ENCODE assay signal across 13 cellular contexts in the genomic region with DNA sequence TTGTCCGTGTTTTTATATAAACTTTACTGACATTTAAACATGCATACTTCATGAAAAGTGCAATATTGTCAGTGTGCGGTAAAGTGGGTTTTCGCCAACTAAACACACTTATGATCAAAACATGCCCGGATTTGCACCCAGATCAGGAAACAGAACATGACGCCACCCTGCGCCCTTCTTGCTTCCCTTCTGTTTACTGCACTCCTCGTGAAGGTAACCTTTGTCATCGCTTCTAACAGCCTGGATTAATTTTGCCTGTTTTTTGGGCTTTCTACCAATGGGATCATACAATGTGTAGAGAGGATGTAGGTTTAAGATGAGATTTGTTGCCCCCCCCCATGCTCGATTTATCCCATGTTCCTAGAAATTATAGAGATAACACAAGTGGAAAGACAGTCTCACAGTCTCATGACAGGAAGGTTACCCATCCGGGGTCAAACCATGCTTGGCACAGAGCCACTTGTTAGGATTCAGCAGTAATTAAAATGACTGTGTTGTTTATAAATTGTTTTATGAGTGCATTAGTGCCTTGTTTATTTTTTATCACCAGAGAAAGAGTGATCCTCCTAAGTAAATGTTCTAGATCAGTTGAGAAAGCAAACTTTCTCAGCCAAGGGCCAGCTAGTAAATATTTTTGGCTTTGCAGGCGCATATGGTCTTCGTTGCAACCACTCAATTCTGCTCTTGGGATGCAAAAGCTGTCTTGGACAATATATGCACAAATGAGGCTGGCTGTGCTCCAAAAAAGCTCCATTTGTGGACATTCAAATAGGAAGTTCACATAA.
A peak's percentile ranks its signal among the peaks of the same experiment; 100 is the strongest.
DNase-seq lines count a peak whose midpoint lies in the region; ATAC-seq and TF ChIP-seq lines count a peak whose summit lies in the region.
"Had no signal": no experiment of that assay in that cellular context is flagged by ENCODE, and none has a peak within 500 bp of the region (broad histone marks: within the 10 kb centered on the region; RNA-seq: fewer than 3 reads in every experiment).

No MANE protein-coding gene starts in this region.

- no peaks in the 10 kb centered on the region for H3K9me3 ChIP-seq in adrenal gland (replicated peaks in 1 of 3)
- H3K9me3 ChIP-seq in testis, result no peaks in the 10 kb centered on the region

- peaks cover 0 to 26% of the 10 kb centered on the region in 2 donors for H3K4me1 ChIP-seq in adrenal gland (replicated peaks in 1 of 2)
- H3K4me1 ChIP-seq in testis, result peaks cover 17% of the 10 kb centered on the region

- H3K27ac ChIP-seq in adrenal gland, result peak overlapping the region in 3 of 5 donors; percentile 21 to 83 (median 50)
- peak overlapping the region; percentile 22 to 53 for H3K27ac ChIP-seq in testis
- no peak overlapping the region for H3K27ac ChIP-seq in RWPE1
- H3K27ac ChIP-seq: BLaER1 treated with 17β-estradiol and CSF1 and Interleukin-3, amounts not matched to agents 10 nM and 100 nM had no signal

- TF ChIP-seq CTCF in adrenal gland (IDR thresholded peaks at IDR 0.05) (no peak), testis (IDR thresholded peaks at IDR 0.05) (no peak), RWPE1 (conservative IDR thresholded peaks at IDR 0.05; ENCODE audit: low read depth) (no peak)

- H3K4me3 ChIP-seq in adrenal gland (no peak overlapping the region), testis (no peak overlapping the region)
- H3K4me3 ChIP-seq: BLaER1 treated with 17β-estradiol and CSF1 and Interleukin-3, amounts not matched to agents 10 nM and 100 nM; GM12878 had no signal

- CTCF ChIA-PET in RWPE1 (lab: Yijun Ruan, JAX), result interaction anchor here (0.8 kb wide), 1 partner anchor 168 kb away, joined by 6 read pairs; no protein-coding TSS in a partner anchor

- DNase-seq in activated CD8-positive, alpha-beta memory T cell treated with anti-CD3 and anti-CD28 coated beads, Interleukin-2, amount 50 U/mL, for 48 hours, result peak; percentile 18
- DNase-seq in activated CD8-positive, alpha-beta memory T cell treated with anti-CD3 and anti-CD28 coated beads for 24 hours, result no peak
- DNase-seq in adrenal gland (peak; percentile 55 to 81 (median 61)), hepatic stellate cell (ENCODE audit: low spot score) (peak; percentile 24), testis (peak; percentile 67), RWPE1 (ENCODE audit: low spot score) (no peak)
- DNase-seq in central memory CD4-positive, alpha-beta T cell, result no peak
- DNase-seq: activated CD4-positive, alpha-beta T cell treated with anti-CD3 and anti-CD28 coated beads, Interleukin-2, amount 50 U/mL, for 48 hours; NCI-H187 treated with DMSO at 0.1 percent for 48 hours; SHP77 treated with DMSO at 0.1 percent for 48 hours had no signal

- WGBS in adrenal gland, 4 donors, result 48 to 54% (median 49%) methylated on average over 12 of the region's 12 CpGs
- WGBS in testis, 2 donors, result 47% methylated on average over 12 of the region's 12 CpGs

- POLR2A ChIA-PET in RWPE1 (lab: Yijun Ruan, JAX; ENCODE audit: low non-redundant PET), result no interaction called here

- H3K36me3 ChIP-seq in adrenal gland (replicated peaks in 1 of 2), result no peaks in the 10 kb centered on the region
- no peaks in the 10 kb centered on the region for H3K36me3 ChIP-seq in testis (ENCODE audit: low read depth, missing control alignments)

- intact Hi-C loops in adrenal gland (cut with DNase I), result no loop called here
- intact Hi-C loops in testis (cut with DNase I; ENCODE audit: low total_unique reads), result no loop called here

- TF ChIP-seq POLR2A in adrenal gland (IDR thresholded peaks at IDR 0.05) (no peak), testis (IDR thresholded peaks at IDR 0.05) (no peak)

- H3K27me3 ChIP-seq in adrenal gland (no peaks in the 10 kb centered on the region), testis (no peaks in the 10 kb centered on the region)
- H3K27me3 ChIP-seq: BLaER1 treated with 17β-estradiol and CSF1 and Interleukin-3, amounts not matched to agents 10 nM and 100 nM had no signal

- ATAC-seq in HG03039 (IDR thresholded peaks at IDR 0.05; ENCODE audit: unreplicated experiment), result no peak
- ATAC-seq: GM12878 had no signal

Comparison
In these comparisons a context has a peak if more than half of its experiments do, and no peak if none do; other contexts are left out.
1. DNase-seq: peak in activated CD8-positive, alpha-beta memory T cell treated with anti-CD3 and anti-CD28 coated beads, Interleukin-2, amount 50 U/mL, for 48 hours (single experiment), adrenal gland (7 of 7), hepatic stellate cell (single experiment) and testis (single experiment); none in activated CD8-positive, alpha-beta memory T cell treated with anti-CD3 and anti-CD28 coated beads for 24 hours (single experiment), RWPE1 (single experiment) and central memory CD4-positive, alpha-beta T cell (single experiment).